Comparison of ENCODE assay signal across 8 cellular contexts in the genomic region with DNA sequence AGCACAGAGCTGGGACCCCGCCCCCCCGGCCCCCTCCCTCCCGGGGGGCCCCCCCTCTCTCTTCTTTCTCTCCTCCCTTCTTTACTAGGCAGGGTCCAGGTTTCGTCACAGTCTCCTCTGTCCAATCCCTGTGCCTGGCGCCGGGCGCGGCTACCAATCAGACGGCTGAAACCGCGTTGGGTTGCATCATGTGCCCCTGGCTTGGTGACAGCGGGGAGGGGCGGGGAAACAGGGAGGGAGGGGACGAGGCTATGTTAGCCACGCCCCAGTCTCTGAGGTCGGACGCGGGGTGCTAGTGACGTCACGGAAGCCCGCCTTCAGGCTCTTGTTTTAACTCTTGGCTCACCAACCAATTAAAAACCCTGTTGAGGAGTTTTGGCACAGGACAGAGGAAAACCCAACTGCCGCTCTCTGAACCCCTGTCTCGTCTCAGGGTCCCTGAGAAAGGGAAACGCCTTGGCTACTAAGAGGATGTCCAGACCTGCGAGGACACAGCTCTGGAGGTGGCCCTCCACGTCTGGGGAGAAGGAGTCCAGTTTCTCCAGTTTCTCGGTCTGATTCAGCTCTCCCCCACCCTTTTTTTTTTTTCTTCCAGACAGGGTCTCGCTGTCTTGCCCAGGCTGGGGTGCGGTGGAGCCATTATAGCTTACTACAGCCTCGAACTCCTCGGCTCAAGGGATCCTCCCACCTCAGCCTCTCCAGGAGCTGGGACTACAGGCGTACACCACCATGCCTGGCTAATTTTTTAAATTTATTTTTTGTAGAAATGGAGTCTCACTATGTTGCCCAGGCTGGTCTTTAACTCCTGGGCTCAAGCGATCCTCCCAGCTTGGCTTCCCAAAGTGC. TPM values are rescaled to one million over a fixed set of nuclear protein-coding genes. Genes with fewer than 3 reads are reported as not detected.
A peak's percentile ranks its signal among the peaks of the same experiment; 100 is the strongest.
DNase-seq lines count a peak whose midpoint lies in the region; ATAC-seq, FAIRE-seq and TF ChIP-seq lines count a peak whose summit lies in the region.

No MANE protein-coding gene starts in this region.

- no peaks in the 10 kb centered on the region for H3K27me3 ChIP-seq in WERI-Rb-1 (ENCODE audit: insufficient read depth, low read depth, severe bottlenecking)
- H3K27me3 ChIP-seq in breast epithelium = no peaks in the 10 kb centered on the region
- H3K27me3 ChIP-seq in iPS-18a (ENCODE audit: control insufficient read depth, insufficient read depth, low read length) = peaks cover 54% of the 10 kb centered on the region

- peak overlapping the region; percentile 99 for H3K4me2 ChIP-seq in A549

- CTCF ChIA-PET in A549 (lab: Yijun Ruan, JAX) = interaction anchor here (0.7 to 15.7 kb wide), 22 partner anchors 8 to 112 kb away, joined by 3 to 394 read pairs (median 5); a partner anchor contains a TSS

- H3K9me3 ChIP-seq in A549 = no peaks in the 10 kb centered on the region
- no peaks in the 10 kb centered on the region for H3K9me3 ChIP-seq in WERI-Rb-1 (ENCODE audit: severe bottlenecking)
- H3K9me3 ChIP-seq in breast epithelium = no peaks in the 10 kb centered on the region
- no peaks in the 10 kb centered on the region for H3K9me3 ChIP-seq in iPS-18a (ENCODE audit: control insufficient read depth, low read depth, low read length)

- TF ChIP-seq CTCF in A549 (IDR thresholded peaks at IDR 0.05) = no peak
- no peak for TF ChIP-seq CTCF in WERI-Rb-1 (IDR thresholded peaks at IDR 0.05; ENCODE audit: low read depth, low read length)
- TF ChIP-seq CTCF in breast epithelium (IDR thresholded peaks at IDR 0.05) = no peak

- H3K9ac ChIP-seq in iPS-18a (ENCODE audit: low read length) = peak overlapping the region; percentile 60

- peak; percentile 74 for FAIRE-seq in A549 (lab: Jason Lieb, UNC)

- H3K36me3 ChIP-seq in WERI-Rb-1 (peaks cover 27% of the 10 kb centered on the region), breast epithelium (no peaks in the 10 kb centered on the region), iPS-18a (ENCODE audit: control insufficient read depth, low read depth, low read length) (no peaks in the 10 kb centered on the region)

- 7% methylated on average over 28 of the region's 33 CpGs for WGBS in A549 (ENCODE audit: missing lambda C conversion rate)

- peak; percentile 45 to 64 for ATAC-seq in A549
- ATAC-seq in GM18867 (IDR thresholded peaks at IDR 0.05; ENCODE audit: unreplicated experiment) = peak; percentile 70
- ATAC-seq in HG03108 (IDR thresholded peaks at IDR 0.05; ENCODE audit: unreplicated experiment) = peak; percentile 54

- H3K4me3 ChIP-seq in A549 (peak overlapping the region; percentile 87), WERI-Rb-1 (ENCODE audit: low read depth, low read length) (peak overlapping the region; percentile 96), breast epithelium (peak overlapping the region; percentile 87 to 94 (median 89)), iPS-18a (ENCODE audit: low read length) (peak overlapping the region; percentile 88), skeletal muscle cell (ENCODE audit: low read depth, low read length) (peak overlapping the region; percentile 89)

- DNase-seq in A549 (ENCODE audit: low read depth in 1 of 2, low spot score in 1 of 2) (peak; percentile 100), NCI-H2196 (lab: John Stamatoyannopoulos, UW; ENCODE audit: unreplicated experiment) (peak; percentile 92), WERI-Rb-1 (peak; percentile 100), breast epithelium (ENCODE audit: low spot score in 2 of 2) (peak; percentile 100), skeletal muscle cell (ENCODE audit: low read depth) (peak; percentile 99)

- no peak; a peak in 2 of 5 replicates for TF ChIP-seq RAD21 in A549 (conservative IDR thresholded peaks at IDR 0.05 in 1 of 2, IDR thresholded peaks at IDR 0.05 in 1 of 2)

- H3K27ac ChIP-seq in A549 (peak overlapping the region; percentile 95 to 98), WERI-Rb-1 (peak overlapping the region; percentile 98), breast epithelium (peak overlapping the region; percentile 96), iPS-18a (ENCODE audit: low read length) (peak overlapping the region; percentile 18)

- no peak for TF ChIP-seq POLR2A in A549 (IDR thresholded peaks at IDR 0.05; ENCODE audit: low read length)
- no peak for TF ChIP-seq POLR2A in breast epithelium (IDR thresholded peaks at IDR 0.05)

- intact Hi-C loops in breast epithelium (cut with DNase I; ENCODE audit: low total_unique reads) = loop anchor here (2.0 to 10.0 kb wide), 2 partner anchors 58 to 102 kb away; a partner anchor contains a TSS

- POLR2A ChIA-PET in A549 (lab: Yijun Ruan, JAX) = interaction anchor here (0.5 to 4.9 kb wide), 13 partner anchors 9 to 321 kb away, joined by 3 to 63 read pairs (median 6); a partner anchor contains a TSS

- H3K4me1 ChIP-seq in A549 (peaks cover 56% of the 10 kb centered on the region), breast epithelium (peaks cover 12 to 24% of the 10 kb centered on the region in 2 donors), iPS-18a (ENCODE audit: control insufficient read depth, low read depth, low read length) (peaks cover 38% of the 10 kb centered on the region)

- peak in 1 of 2 experiments; percentile 18; a peak in 1 of 5 replicates for TF ChIP-seq EP300 in A549 (IDR thresholded peaks at IDR 0.05)

TF ChIP-seq in A549, 52 proteins besides CTCF, POLR2A, EP300 and RAD21 (continues in another document):
- no peak for TF ChIP-seq NR3C1 (IDR thresholded peaks at IDR 0.05)
- TF ChIP-seq, protein P1, sequence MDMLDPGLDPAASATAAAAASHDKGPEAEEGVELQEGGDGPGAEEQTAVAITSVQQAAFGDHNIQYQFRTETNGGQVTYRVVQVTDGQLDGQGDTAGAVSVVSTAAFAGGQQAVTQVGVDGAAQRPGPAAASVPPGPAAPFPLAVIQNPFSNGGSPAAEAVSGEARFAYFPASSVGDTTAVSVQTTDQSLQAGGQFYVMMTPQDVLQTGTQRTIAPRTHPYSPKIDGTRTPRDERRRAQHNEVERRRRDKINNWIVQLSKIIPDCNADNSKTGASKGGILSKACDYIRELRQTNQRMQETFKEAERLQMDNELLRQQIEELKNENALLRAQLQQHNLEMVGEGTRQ (IDR thresholded peaks at IDR 0.05) = peak; percentile 92
- no peak for TF ChIP-seq RARB (CRISPR knock-in tag; IDR thresholded peaks at IDR 0.05)
- no peak for TF ChIP-seq TFCP2L1 (CRISPR knock-in tag; IDR thresholded peaks at IDR 0.05)
- no peak for TF ChIP-seq EHMT2 (IDR thresholded peaks at IDR 0.05; ENCODE audit: low read depth)
- no peak for TF ChIP-seq CBX2 (IDR thresholded peaks at IDR 0.05; ENCODE audit: borderline replicate concordance, low read depth)
- no peak for TF ChIP-seq KDM1A (IDR thresholded peaks at IDR 0.05; ENCODE audit: low read depth)
- TF ChIP-seq ZC3H11A (IDR thresholded peaks at IDR 0.05) = no peak
- TF ChIP-seq, protein P2, sequence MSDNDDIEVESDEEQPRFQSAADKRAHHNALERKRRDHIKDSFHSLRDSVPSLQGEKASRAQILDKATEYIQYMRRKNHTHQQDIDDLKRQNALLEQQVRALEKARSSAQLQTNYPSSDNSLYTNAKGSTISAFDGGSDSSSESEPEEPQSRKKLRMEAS (IDR thresholded peaks at IDR 0.05) = peak; percentile 51; the same call in 1 of the 2 replicates
- TF ChIP-seq SMC3 (IDR thresholded peaks at IDR 0.05) = no peak
- no peak for TF ChIP-seq MAFK (IDR thresholded peaks at IDR 0.05; ENCODE audit: partially characterized antibody)
- no peak for TF ChIP-seq FOSB (CRISPR knock-in tag; IDR thresholded peaks at IDR 0.05)
- 0 out of 2 replicates have a peak, but pooled peaks have one; percentile 13 for TF ChIP-seq CHD4 (IDR thresholded peaks at IDR 0.05; ENCODE audit: borderline replicate concordance)
- TF ChIP-seq FOXS1 (CRISPR knock-in tag; IDR thresholded peaks at IDR 0.05) = no peak
- TF ChIP-seq HOXB13 (CRISPR knock-in tag; IDR thresholded peaks at IDR 0.05; ENCODE audit: low read depth) = no peak
- TF ChIP-seq, protein P3, sequence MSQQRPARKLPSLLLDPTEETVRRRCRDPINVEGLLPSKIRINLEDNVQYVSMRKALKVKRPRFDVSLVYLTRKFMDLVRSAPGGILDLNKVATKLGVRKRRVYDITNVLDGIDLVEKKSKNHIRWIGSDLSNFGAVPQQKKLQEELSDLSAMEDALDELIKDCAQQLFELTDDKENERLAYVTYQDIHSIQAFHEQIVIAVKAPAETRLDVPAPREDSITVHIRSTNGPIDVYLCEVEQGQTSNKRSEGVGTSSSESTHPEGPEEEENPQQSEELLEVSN (IDR thresholded peaks at IDR 0.05; ENCODE audit: borderline replicate concordance, low read depth) = no peak; the same call in 1 of the 2 replicates
- TF ChIP-seq CHD2 (IDR thresholded peaks at IDR 0.05; ENCODE audit: low read length, partially characterized antibody) = no peak
- TF ChIP-seq ZSCAN20 (CRISPR knock-in tag; IDR thresholded peaks at IDR 0.05) = no peak

RNA-seq across cellular contexts. Expression of a gene that starts 0.4 kb away (rescaled TPM):
- polyA plus RNA-seq in A549 (2011; rRNA removed) (5.3 and 5.5 TPM in 2 replicates), A549 (2017; fragmentation: RNase III; extraction: RNeasy Plus Mini Kit Qiagen cat#74134 plus additional on column Dnase treatment) (12.3 to 15.5 TPM (median 14.0 TPM) in 3 replicates)
- polyA plus RNA-seq in A549 (2012; cell fraction: cytosol; rRNA removed) = 13.8 and 18.8 TPM in 2 replicates
- 31.7 and 42.1 TPM in 2 replicates for polyA plus RNA-seq in A549 (2012; cell fraction: nucleus; rRNA removed)
- 2.3 and 2.5 TPM in 2 replicates for polyA minus RNA-seq in A549 (2011; rRNA and poly(A)+ RNA removed)
- total RNA-seq in breast epithelium = 10 to 100 TPM; 15.4 to 32.2 (median 24.6) TPM

RNA-seq across cellular contexts. Expression of a gene that starts 4.4 kb away (rescaled TPM):
- polyA plus RNA-seq in A549 (2011; rRNA removed) (0.19 and 0.23 TPM in 2 replicates), A549 (2017; fragmentation: RNase III; extraction: RNeasy Plus Mini Kit Qiagen cat#74134 plus additional on column Dnase treatment) (0.59 to 0.73 TPM (median 0.66 TPM) in 3 replicates)
- 0.63 and 0.93 TPM in 2 replicates for polyA plus RNA-seq in A549 (2012; cell fraction: cytosol; rRNA removed)
- 2.0 and 3.4 TPM in 2 replicates for polyA plus RNA-seq in A549 (2012; cell fraction: nucleus; rRNA removed)
- polyA minus RNA-seq in A549 (2011; rRNA and poly(A)+ RNA removed) = 0.37 TPM in 1 of 2 replicates, not detected in the other
- total RNA-seq in breast epithelium = 1 to 10 TPM; 1.6 to 4.6 (median 1.9) TPM

RNA-seq across cellular contexts. Expression of a gene that starts 5.1 kb away (rescaled TPM):
- polyA plus RNA-seq in A549 (2011; rRNA removed) = 8.2 and 8.8 TPM in 2 replicates
- 8.7 and 9.5 TPM in 2 replicates for polyA plus RNA-seq in A549 (2012; cell fraction: cytosol; rRNA removed)
- polyA plus RNA-seq in A549 (2012; cell fraction: nucleus; rRNA removed) = 55.8 and 61.8 TPM in 2 replicates
- polyA plus RNA-seq in A549 (2017; fragmentation: RNase III; extraction: RNeasy Plus Mini Kit Qiagen cat#74134 plus additional on column Dnase treatment) = 6.3 to 7.1 TPM (median 7.1 TPM) in 3 replicates
- polyA minus RNA-seq in A549 (2011; rRNA and poly(A)+ RNA removed) = 6.1 and 7.4 TPM in 2 replicates
- total RNA-seq in breast epithelium = 1 to 10 TPM; 1.8 to 4.9 (median 3.7) TPM

RNA-seq across cellular contexts. Expression of a gene that starts 18.2 kb away (rescaled TPM):
- polyA plus RNA-seq in A549 (2011; rRNA removed) (14.9 and 18.6 TPM in 2 replicates), A549 (2017; fragmentation: RNase III; extraction: RNeasy Plus Mini Kit Qiagen cat#74134 plus additional on column Dnase treatment) (27.1 to 36.1 TPM (median 30.6 TPM) in 3 replicates)
- polyA plus RNA-seq in A549 (2012; cell fraction: cytosol; rRNA removed) = 28.3 and 31.4 TPM in 2 replicates
- polyA plus RNA-seq in A549 (2012; cell fraction: nucleus; rRNA removed) = 136 and 148 TPM in 2 replicates
- 8.6 and 13.8 TPM in 2 replicates for polyA minus RNA-seq in A549 (2011; rRNA and poly(A)+ RNA removed)
- total RNA-seq in breast epithelium = 10 to 100 TPM; 19.2 to 27.9 (median 26.1) TPM

Comparison
In these comparisons a context has a peak if more than half of its experiments do, and no peak if none do; other contexts are left out.
1. Peak in every context shown above with its lines: DNase-seq, ATAC-seq, H3K4me3 ChIP-seq and H3K27ac ChIP-seq.
2. H3K27ac ChIP-seq: peak in every context shown above with its lines; median percentile 98 in WERI-Rb-1; 96 in A549; 96 in breast epithelium; 18 in iPS-18a.